1 cellular context compared by ENCODE assay signal in genomic region chr4:1309261-1310010, GRCh38.
A peak's percentile ranks its signal among the peaks of the same experiment; 100 is the strongest.
TF ChIP-seq lines count a peak whose summit lies in the region.

No MANE protein-coding gene starts in this region.

TF ChIP-seq in HepG2, 621 proteins besides CTCF, POLR2A, EP300 and RAD21 (continued from another document and continues in another):
- TF ChIP-seq ZHX1 (CRISPR knock-in tag; IDR thresholded peaks at IDR 0.05; ENCODE audit: low read depth) (0 out of 2 replicates have a peak, but pooled peaks have one; percentile 28), RXRB (CRISPR knock-in tag; IDR thresholded peaks at IDR 0.05; ENCODE audit: borderline replicate concordance) (peak; percentile 19; the same call in 1 of the 2 replicates), ZNF235 (CRISPR knock-in tag; IDR thresholded peaks at IDR 0.05; ENCODE audit: borderline replicate concordance) (peak; percentile 70; the same call in 1 of the 2 replicates), NFIB (CRISPR knock-in tag; IDR thresholded peaks at IDR 0.05; ENCODE audit: borderline replicate concordance) (no peak), ZNF34 (CRISPR knock-in tag; IDR thresholded peaks at IDR 0.05; ENCODE audit: borderline replicate concordance) (no peak), ZKSCAN8 (CRISPR knock-in tag; IDR thresholded peaks at IDR 0.05; ENCODE audit: borderline replicate concordance) (peak; percentile 45; the same call in 1 of the 2 replicates), TFDP1 (CRISPR knock-in tag; IDR thresholded peaks at IDR 0.05; ENCODE audit: borderline replicate concordance) (no peak; the same call in 1 of the 2 replicates), RFX1 (IDR thresholded peaks at IDR 0.05) (no peak), MAX (IDR thresholded peaks at IDR 0.05) (peak; percentile 85), ZBTB4 (CRISPR knock-in tag; IDR thresholded peaks at IDR 0.05; ENCODE audit: borderline replicate concordance) (no peak), ZEB1 (IDR thresholded peaks at IDR 0.05; ENCODE audit: insufficient replicate concordance, low read depth) (no peak), ZNF850 (CRISPR knock-in tag; conservative IDR thresholded peaks at IDR 0.05) (no peak), ZFY (CRISPR knock-in tag; IDR thresholded peaks at IDR 0.05) (peak; percentile 64), ZNF292 (CRISPR knock-in tag; IDR thresholded peaks at IDR 0.05; ENCODE audit: borderline replicate concordance, low read depth) (peak; percentile 74; the same call in 1 of the 2 replicates), FOXC1 (CRISPR knock-in tag; IDR thresholded peaks at IDR 0.05; ENCODE audit: borderline replicate concordance) (no peak), ZNF766 (CRISPR knock-in tag; IDR thresholded peaks at IDR 0.05; ENCODE audit: borderline replicate concordance) (0 out of 2 replicates have a peak, but pooled peaks have one; percentile 63), ESRRA (CRISPR knock-in tag; IDR thresholded peaks at IDR 0.05; ENCODE audit: low read depth) (no peak), FOXP4 (CRISPR knock-in tag; IDR thresholded peaks at IDR 0.05) (peak; percentile 17; the same call in 1 of the 2 replicates), HIVEP1 (CRISPR knock-in tag; IDR thresholded peaks at IDR 0.05) (peak; percentile 54; the same call in 1 of the 2 replicates), PRDM10 (CRISPR knock-in tag; IDR thresholded peaks at IDR 0.05; ENCODE audit: low read depth) (peak; percentile 83), ZNF484 (CRISPR knock-in tag; IDR thresholded peaks at IDR 0.05; ENCODE audit: borderline replicate concordance, low read depth) (no peak), SOX13 (IDR thresholded peaks at IDR 0.05) (0 out of 2 replicates have a peak, but pooled peaks have one; percentile 50), SOX13 (CRISPR knock-in tag; conservative IDR thresholded peaks at IDR 0.05 in 1 of 2, IDR thresholded peaks at IDR 0.05 in 1 of 2) (peak in 1 of 2 experiments; percentile 31; a peak in 1 of 4 replicates), GTF3A (CRISPR knock-in tag; conservative IDR thresholded peaks at IDR 0.05) (no peak), HMGXB3 (CRISPR knock-in tag; IDR thresholded peaks at IDR 0.05; ENCODE audit: borderline replicate concordance) (peak; percentile 53; the same call in 1 of the 2 replicates), ZNF558 (CRISPR knock-in tag; IDR thresholded peaks at IDR 0.05; ENCODE audit: borderline replicate concordance) (no peak), ZNF446 (CRISPR knock-in tag; IDR thresholded peaks at IDR 0.05) (0 out of 2 replicates have a peak, but pooled peaks have one; percentile 46), ZFP41 (CRISPR knock-in tag; IDR thresholded peaks at IDR 0.05; ENCODE audit: borderline replicate concordance) (0 out of 2 replicates have a peak, but pooled peaks have one; percentile 70), ZNF747 (CRISPR knock-in tag; IDR thresholded peaks at IDR 0.05; ENCODE audit: borderline replicate concordance) (peak; percentile 34; the same call in 1 of the 2 replicates), SMAD1 (CRISPR knock-in tag; IDR thresholded peaks at IDR 0.05; ENCODE audit: borderline replicate concordance, low read depth) (peak; percentile 44; the same call in 1 of the 2 replicates), IKZF4 (CRISPR knock-in tag; IDR thresholded peaks at IDR 0.05; ENCODE audit: borderline replicate concordance, low read depth, not compliant biosample characterization) (peak; percentile 22), CREB3 (CRISPR knock-in tag; IDR thresholded peaks at IDR 0.05) (no peak), MYPOP (CRISPR knock-in tag; IDR thresholded peaks at IDR 0.05) (peak; percentile 55; the same call in 1 of the 2 replicates), E2F5 (CRISPR knock-in tag; conservative IDR thresholded peaks at IDR 0.05) (no peak), GATAD1 (CRISPR knock-in tag; IDR thresholded peaks at IDR 0.05) (peak; percentile 80)
